Comparison of ENCODE assay signal across 7 cellular contexts in the genomic region with DNA sequence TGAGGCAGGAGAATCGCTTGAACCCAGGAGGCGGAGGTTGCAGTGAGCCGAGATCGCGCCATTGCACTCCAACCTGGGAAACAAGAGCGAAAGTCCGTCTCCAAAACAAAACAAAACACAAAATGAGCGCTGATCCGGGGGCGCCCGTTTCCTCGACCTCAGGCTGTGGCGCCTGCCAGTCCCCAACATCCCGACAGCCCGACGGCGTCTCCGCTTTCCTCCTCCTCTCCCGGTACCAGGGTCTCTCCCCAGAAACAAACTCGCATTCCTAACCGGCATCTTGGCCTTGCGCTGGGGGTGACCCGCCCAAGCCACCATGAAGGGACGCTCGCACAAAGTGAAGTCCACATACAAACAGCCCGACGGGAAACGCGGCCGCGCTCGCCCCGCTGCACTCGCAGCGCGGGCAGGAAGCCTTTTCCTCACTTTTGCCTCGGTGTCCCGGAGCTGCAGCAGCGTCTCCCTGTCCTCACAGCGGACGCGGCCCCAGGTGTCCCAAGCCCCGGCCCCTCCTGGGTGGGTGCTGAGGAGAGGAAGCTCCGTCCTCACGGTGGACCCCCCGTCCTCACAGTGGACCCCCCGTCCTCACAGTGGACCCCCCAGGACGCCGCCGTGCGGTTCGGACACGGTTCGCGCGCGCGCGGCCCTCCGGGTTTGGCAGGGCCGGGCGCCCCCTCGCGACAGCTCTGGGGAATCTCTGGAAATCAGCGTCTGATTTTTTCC. TPM values are rescaled to one million over a fixed set of nuclear protein-coding genes. Genes with fewer than 3 reads are reported as not detected.
DNase-seq lines count a peak whose midpoint lies in the region; TF ChIP-seq lines count a peak whose summit lies in the region.
"Not testable (repeated sequence)": the region's sequence is repeated elsewhere in the genome, so short reads cannot be mapped to it uniquely, and the experiment has no call there.

No MANE protein-coding gene starts in this region.

- H3K9ac ChIP-seq in mesendoderm (ENCODE audit: low read length): peak overlapping the region; percentile 36

- H2BK120ac ChIP-seq in mesendoderm (ENCODE audit: low read depth, low read length): not testable (repeated sequence)

- not testable (repeated sequence) for H3K18ac ChIP-seq in mesendoderm (ENCODE audit: low read length)

- H3K4me3 ChIP-seq in GM06990 (replicated peaks; ENCODE audit: low read depth, low read length); mesendoderm (ENCODE audit: low read length): not testable (repeated sequence)
- peak overlapping the region; percentile 36 for H3K4me3 ChIP-seq in WERI-Rb-1 (ENCODE audit: low read depth, low read length)
- peak overlapping the region; percentile 56 to 58 for H3K4me3 ChIP-seq in foreskin fibroblast (ENCODE audit: low read depth in 1 of 2, low read length in 2 of 2)

- H3K4ac ChIP-seq in mesendoderm (ENCODE audit: low read depth, low read length): not testable (repeated sequence)

- not testable (repeated sequence) for H3K79me2 ChIP-seq in mesendoderm (ENCODE audit: control insufficient read depth, insufficient read depth, low read length)

- not testable (repeated sequence) for H2AK5ac ChIP-seq in mesendoderm (ENCODE audit: low read length)

- peak overlapping the region; percentile 76 for H3K56ac ChIP-seq in mesendoderm (ENCODE audit: low read length)

- H3K36me3 ChIP-seq in GM06990 (ENCODE audit: control insufficient read depth, insufficient read depth, low read length); WERI-Rb-1; mesendoderm (ENCODE audit: control insufficient read depth, insufficient read depth, low read length): not testable (repeated sequence)

- WGBS in mesendoderm (ENCODE audit: extremely low coverage, insufficient coverage, low lambda C conversion rate): no CpG with 5 or more reads among the region's 65 CpGs

- H3K79me1 ChIP-seq in mesendoderm (ENCODE audit: low read length): not testable (repeated sequence)

- H3K9me3 ChIP-seq in WERI-Rb-1 (ENCODE audit: severe bottlenecking): not testable (repeated sequence)

- H4K8ac ChIP-seq in mesendoderm (ENCODE audit: low read depth, low read length): not testable (repeated sequence)

- H2BK5ac ChIP-seq in mesendoderm (ENCODE audit: low read length): not testable (repeated sequence)

- peak; percentile 30 for DNase-seq in GM06990 (ENCODE audit: extremely low read depth, insufficient read length)
- peak; percentile 27 for DNase-seq in NCI-H146 treated with DMSO at 0.1 percent for 48 hours (lab: John Stamatoyannopoulos, UW; ENCODE audit: unreplicated experiment)
- DNase-seq in WERI-Rb-1: peak; percentile 29
- peak; percentile 16 for DNase-seq in amniotic stem cell (lab: John Stamatoyannopoulos, UW)
- DNase-seq in foreskin fibroblast: peak; percentile 24 to 80
- DNase-seq in mesendoderm: peak; percentile 48
- DNase-seq in stimulated activated CD4-positive, alpha-beta T cell treated with anti-CD3 and anti-CD28 coated beads, Interleukin-12 subunit alpha, Interleukin-12 subunit beta, amount 100 ng/mL, for 4 hours: peak; percentile 42

- TF ChIP-seq CTCF in GM06990 (IDR thresholded peaks at IDR 0.05; ENCODE audit: insufficient read depth, low read length, poor library complexity, severe bottlenecking): peak; percentile 50
- TF ChIP-seq CTCF in WERI-Rb-1 (IDR thresholded peaks at IDR 0.05; ENCODE audit: low read depth, low read length): peak; percentile 50
- TF ChIP-seq CTCF in foreskin fibroblast (IDR thresholded peaks at IDR 0.05; ENCODE audit: low read depth, low read length): peak; percentile 73

- not testable (repeated sequence) for H4K5ac ChIP-seq in mesendoderm (ENCODE audit: low read length)

- not testable (repeated sequence) for H3K4me2 ChIP-seq in mesendoderm (ENCODE audit: low read length)

- H3K27me3 ChIP-seq in GM06990 (replicated peaks; ENCODE audit: control insufficient read depth, insufficient read depth, low read length); WERI-Rb-1 (ENCODE audit: insufficient read depth, low read depth, severe bottlenecking); mesendoderm (ENCODE audit: insufficient read depth, low read length, poor library complexity): not testable (repeated sequence)

- not testable (repeated sequence) for H2BK15ac ChIP-seq in mesendoderm (replicated peaks; ENCODE audit: low read depth)

- not testable (repeated sequence) for H3K4me1 ChIP-seq in mesendoderm (ENCODE audit: control insufficient read depth, low read depth, low read length)

- not testable (repeated sequence) for H3K23ac ChIP-seq in mesendoderm (ENCODE audit: low read length)

- H3K27ac ChIP-seq in WERI-Rb-1; mesendoderm (ENCODE audit: low read depth, low read length): not testable (repeated sequence)

RNA-seq across cellular contexts. Expression of a gene that starts 24.6 kb away (rescaled TPM):
- polyA plus RNA-seq in mesendoderm (2013, experiment 1 of 2): 0.49 TPM
- 0.39 TPM for polyA plus RNA-seq in mesendoderm (2013, experiment 2 of 2)
